Comparison of ENCODE assay signal across 22 cellular contexts in the genomic region with DNA sequence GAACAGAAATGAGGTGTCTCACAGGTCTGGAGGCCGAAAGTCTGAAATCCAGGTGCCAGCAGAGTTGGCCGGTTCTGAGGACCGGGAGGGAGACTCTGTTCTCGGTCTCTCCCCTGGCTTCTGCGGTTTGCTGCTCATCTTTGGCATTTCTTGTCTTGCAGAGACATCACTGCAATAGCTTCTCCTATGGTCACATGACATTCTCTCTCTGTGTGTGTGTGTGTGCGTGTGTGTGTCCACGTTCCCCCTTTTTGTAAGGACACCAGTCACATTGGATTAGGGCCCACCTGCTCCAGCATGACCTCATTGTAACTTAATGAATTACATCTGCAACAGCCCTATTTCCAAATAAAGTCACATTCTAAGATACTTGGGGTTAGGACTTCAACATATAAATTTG. TPM values are rescaled to one million over a fixed set of nuclear protein-coding genes. Genes with fewer than 3 reads are reported as not detected.
"Had no signal": no experiment of that assay in that cellular context is flagged by ENCODE, and none has a peak within 500 bp of the region (broad histone marks: within the 10 kb centered on the region; RNA-seq: fewer than 3 reads in every experiment).

No MANE protein-coding gene starts in this region.

- H3K4me3 Mint-ChIP-seq: activated B cell treated with CpG ODN at 0.5 μM for 24 hours; activated CD4-positive, alpha-beta T cell treated with anti-CD3 and anti-CD28 coated beads for 36 hours; activated naive CD4-positive, alpha-beta T cell treated with anti-CD3 and anti-CD28 coated beads, Interleukin-2, amount 10 ng/mL, durations not matched to agents 7 days and 5 days; activated T-cell treated with anti-CD3 and anti-CD28 coated beads, Interleukin-2, amount 50 U/mL, for 72 hours; naive thymus-derived CD4-positive, alpha-beta T cell; neural crest cell; stimulated activated naive B cell treated with anti-CD40 and anti-IgM and Interleukin-4, amounts not matched to agents 10 μg/mL and 1 μg/mL and 100 μg/mL, for 72 hours had no signal

- H3K36me3 ChIP-seq: left lung, transverse colon, vagina had no signal

- H3K27me3 ChIP-seq: transverse colon, vagina had no signal

- H3K27me3 Mint-ChIP-seq: activated CD4-positive, alpha-beta T cell treated with anti-CD3 and anti-CD28 coated beads for 36 hours; activated naive CD4-positive, alpha-beta T cell treated with anti-CD3 and anti-CD28 coated beads, Interleukin-2, amount 10 ng/mL, durations not matched to agents 7 days and 5 days; naive thymus-derived CD4-positive, alpha-beta T cell had no signal

- H3K27ac Mint-ChIP-seq: activated B cell treated with CpG ODN at 0.5 μM for 24 hours; activated CD4-positive, alpha-beta T cell treated with anti-CD3 and anti-CD28 coated beads for 36 hours; activated naive CD4-positive, alpha-beta T cell treated with anti-CD3 and anti-CD28 coated beads, Interleukin-2, amount 10 ng/mL, durations not matched to agents 7 days and 5 days; activated T-cell treated with anti-CD3 and anti-CD28 coated beads, Interleukin-2, amount 50 U/mL, for 72 hours; stimulated activated naive B cell treated with anti-CD40 and anti-IgM and Interleukin-4, amounts not matched to agents 10 μg/mL and 1 μg/mL and 100 μg/mL, for 72 hours had no signal

- H3K27ac ChIP-seq: epithelial cell of prostate, left lung, vagina had no signal

- H3K9me3 ChIP-seq: left lung, transverse colon, vagina had no signal

- ATAC-seq: activated CD4-positive, alpha-beta T cell treated with anti-CD3 and anti-CD28 coated beads for 36 hours; activated T-cell treated with anti-CD3 and anti-CD28 coated beads, Interleukin-2, amount 50 U/mL, for 72 hours; left lung; naive thymus-derived CD4-positive, alpha-beta T cell; sciatic nerve; stimulated activated naive B cell treated with anti-CD40 and anti-IgM and Interleukin-4, amounts not matched to agents 10 μg/mL and 1 μg/mL and 100 μg/mL, for 72 hours had no signal

- H3K4me1 ChIP-seq: left lung, transverse colon, vagina had no signal

- H3K4me1 Mint-ChIP-seq: activated B cell treated with CpG ODN at 0.5 μM for 24 hours; activated CD4-positive, alpha-beta T cell treated with anti-CD3 and anti-CD28 coated beads for 36 hours; activated naive CD4-positive, alpha-beta T cell treated with anti-CD3 and anti-CD28 coated beads, Interleukin-2, amount 10 ng/mL, durations not matched to agents 7 days and 5 days; naive thymus-derived CD4-positive, alpha-beta T cell; neural crest cell; stimulated activated naive B cell treated with anti-CD40 and anti-IgM and Interleukin-4, amounts not matched to agents 10 μg/mL and 1 μg/mL and 100 μg/mL, for 72 hours had no signal

- H3K36me3 Mint-ChIP-seq: activated naive CD4-positive, alpha-beta T cell treated with anti-CD3 and anti-CD28 coated beads, Interleukin-2, amount 10 ng/mL, durations not matched to agents 7 days and 5 days; stimulated activated naive B cell treated with anti-CD40 and anti-IgM and Interleukin-4, amounts not matched to agents 10 μg/mL and 1 μg/mL and 100 μg/mL, for 72 hours had no signal

- H3K9me3 Mint-ChIP-seq: activated B cell treated with CpG ODN at 0.5 μM for 24 hours; activated naive CD4-positive, alpha-beta T cell treated with anti-CD3 and anti-CD28 coated beads, Interleukin-2, amount 10 ng/mL, durations not matched to agents 7 days and 5 days; activated T-cell treated with anti-CD3 and anti-CD28 coated beads, Interleukin-2, amount 50 U/mL, for 72 hours; naive thymus-derived CD4-positive, alpha-beta T cell; neural crest cell; stimulated activated naive B cell treated with anti-CD40 and anti-IgM and Interleukin-4, amounts not matched to agents 10 μg/mL and 1 μg/mL and 100 μg/mL, for 72 hours had no signal

- H3K4me3 ChIP-seq: left lung, lung, transverse colon, vagina had no signal

- DNase-seq: activated B cell treated with CpG ODN at 0.5 μM for 24 hours; activated CD4-positive, alpha-beta T cell treated with anti-CD3 and anti-CD28 coated beads for 36 hours; activated CD4-positive, alpha-beta T cell treated with anti-CD3 and anti-CD28 coated beads, Interleukin-2, amount 50 U/mL, for 4 hours; activated effector memory CD4-positive, alpha-beta T cell treated with anti-CD3 and anti-CD28 coated beads, Interleukin-2, amount 50 U/mL, for 16 hours; activated naive CD4-positive, alpha-beta T cell treated with anti-CD3 and anti-CD28 coated beads, Interleukin-2, amount 10 ng/mL, durations not matched to agents 7 days and 5 days; activated T-cell treated with anti-CD3 and anti-CD28 coated beads, Interleukin-2, amount 50 U/mL, for 72 hours; cerebellar nuclear complex; hippocampal formation; kidney glomerular epithelial cell; left lung; naive thymus-derived CD4-positive, alpha-beta T cell; occipital lobe; stimulated activated CD4-positive, alpha-beta T cell treated with anti-CD3 and anti-CD28 coated beads, Interleukin-2, amount 100 ng/mL, for 48 hours; stimulated activated CD8-positive, alpha-beta memory T cell treated with anti-CD3 and anti-CD28 coated beads, Interleukin-4, amount 100 ng/mL, for 48 hours; stimulated activated naive B cell treated with anti-CD40 and anti-IgM and Interleukin-4, amounts not matched to agents 10 μg/mL and 1 μg/mL and 100 μg/mL, for 72 hours; T1000; transverse colon had no signal

RNA-seq across cellular contexts. Expression of a gene that starts 12.4 kb away (rescaled TPM):
- total RNA-seq: activated B cell treated with CpG ODN at 0.5 μM for 24 hours had no signal
